ENCODE assay signal across 28 cellular contexts in genomic region chr21:41848971-41849580, GRCh38.
"Had no signal": no experiment of that assay in that cellular context is flagged by ENCODE, and none has a peak within 500 bp of the region (broad histone marks: within the 10 kb centered on the region; RNA-seq: fewer than 3 reads in every experiment).

No MANE protein-coding gene starts in this region.

- H3K4me3 Mint-ChIP-seq: activated B cell treated with CpG ODN at 0.5 μM for 24 hours; activated CD4-positive, alpha-beta T cell treated with anti-CD3 and anti-CD28 coated beads for 36 hours; activated naive CD8-positive, alpha-beta T cell treated with anti-CD3 and anti-CD28 coated beads, Interleukin-2, amount 10 ng/mL, durations not matched to agents 7 days and 5 days; activated T-cell treated with anti-CD3 and anti-CD28 coated beads, Interleukin-2, amount 50 U/mL, for 4 hours; naive B cell; stimulated activated naive B cell treated with anti-CD40 and anti-IgM and Interleukin-4, amounts not matched to agents 10 μg/mL and 1 μg/mL and 100 μg/mL, for 72 hours; T-cell; T-helper 2 cell treated with Interferon-gamma antibody and Interleukin-4, amounts not matched to agents 5 μg/mL and 100 μg/mL, for 36 hours had no signal

- H3K4me3 ChIP-seq: coronary artery, gastroesophageal sphincter, heart left ventricle, lung, sigmoid colon, smooth muscle cell, thoracic aorta, upper lobe of left lung had no signal

- H3K27ac Mint-ChIP-seq: activated B cell treated with CpG ODN at 0.5 μM for 24 hours; activated CD4-positive, alpha-beta T cell treated with anti-CD3 and anti-CD28 coated beads for 36 hours; activated naive CD8-positive, alpha-beta T cell treated with anti-CD3 and anti-CD28 coated beads, Interleukin-2, amount 10 ng/mL, durations not matched to agents 7 days and 5 days; activated T-helper 2 cell treated with anti-CD3 and anti-CD28 coated beads, Interferon-gamma antibody, Interleukin-2, Interleukin-4, amounts not matched to agents 10 μg/mL and 5 μg/mL and 100 μg/mL, durations not matched to agents 14 hours and 24 hours and 36 hours; naive B cell; stimulated activated naive B cell treated with anti-CD40 and anti-IgM and Interleukin-4, amounts not matched to agents 10 μg/mL and 1 μg/mL and 100 μg/mL, for 72 hours; T-cell; T-helper 2 cell treated with Interferon-gamma antibody and Interleukin-4, amounts not matched to agents 5 μg/mL and 100 μg/mL, for 36 hours had no signal

- H3K4me1 Mint-ChIP-seq: activated CD4-positive, alpha-beta T cell treated with anti-CD3 and anti-CD28 coated beads for 36 hours; activated naive CD8-positive, alpha-beta T cell treated with anti-CD3 and anti-CD28 coated beads, Interleukin-2, amount 10 ng/mL, durations not matched to agents 7 days and 5 days; T-cell had no signal

- ATAC-seq: activated CD4-positive, alpha-beta T cell treated with anti-CD3 and anti-CD28 coated beads for 36 hours; activated T-cell treated with anti-CD3 and anti-CD28 coated beads, Interleukin-2, amount 50 U/mL, for 4 hours; gastroesophageal sphincter; heart left ventricle; left cardiac atrium; stimulated activated naive B cell treated with anti-CD40 and anti-IgM and Interleukin-4, amounts not matched to agents 10 μg/mL and 1 μg/mL and 100 μg/mL, for 72 hours; T-cell had no signal

- H3K27me3 ChIP-seq: gastroesophageal sphincter, heart left ventricle, sigmoid colon, upper lobe of left lung had no signal

- H3K4me2 ChIP-seq: smooth muscle cell had no signal

- DNase-seq: activated B cell treated with CpG ODN at 0.5 μM for 24 hours; activated CD4-positive, alpha-beta T cell treated with anti-CD3 and anti-CD28 coated beads for 36 hours; activated CD4-positive, alpha-beta T cell treated with anti-CD3 and anti-CD28 coated beads, Interleukin-2, amount 50 U/mL, for 4 hours; activated CD8-positive, alpha-beta memory T cell treated with anti-CD3 and anti-CD28 coated beads for 24 hours; activated CD8-positive, alpha-beta memory T cell treated with anti-CD3 and anti-CD28 coated beads, Interleukin-2, amount 50 U/mL, for 48 hours; activated naive CD4-positive, alpha-beta T cell; activated naive CD8-positive, alpha-beta T cell treated with anti-CD3 and anti-CD28 coated beads, Interleukin-2, amount 10 ng/mL, durations not matched to agents 7 days and 5 days; activated T-cell treated with anti-CD3 and anti-CD28 coated beads, Interleukin-2, amount 50 U/mL, for 4 hours; amniotic stem cell; heart left ventricle; islet precursor cell; left cardiac atrium; naive B cell; occipital lobe; sigmoid colon; stimulated activated CD4-positive, alpha-beta T cell treated with anti-CD3 and anti-CD28 coated beads, Interleukin-2, amount 100 ng/mL, for 48 hours; stimulated activated CD8-positive, alpha-beta memory T cell treated with anti-CD3 and anti-CD28 coated beads, Interleukin-4, amount 100 ng/mL, for 48 hours; stimulated activated naive B cell treated with anti-CD40 and anti-IgM and Interleukin-4, amounts not matched to agents 10 μg/mL and 1 μg/mL and 100 μg/mL, for 72 hours; T-cell had no signal

- H3K9me3 Mint-ChIP-seq: activated B cell treated with CpG ODN at 0.5 μM for 24 hours; activated naive CD8-positive, alpha-beta T cell treated with anti-CD3 and anti-CD28 coated beads, Interleukin-2, amount 10 ng/mL, durations not matched to agents 7 days and 5 days; activated T-cell treated with anti-CD3 and anti-CD28 coated beads, Interleukin-2, amount 50 U/mL, for 4 hours; activated T-helper 2 cell treated with anti-CD3 and anti-CD28 coated beads, Interferon-gamma antibody, Interleukin-2, Interleukin-4, amounts not matched to agents 10 μg/mL and 5 μg/mL and 100 μg/mL, durations not matched to agents 14 hours and 24 hours and 36 hours; naive B cell; stimulated activated naive B cell treated with anti-CD40 and anti-IgM and Interleukin-4, amounts not matched to agents 10 μg/mL and 1 μg/mL and 100 μg/mL, for 72 hours; T-cell; T-helper 2 cell treated with Interferon-gamma antibody and Interleukin-4, amounts not matched to agents 5 μg/mL and 100 μg/mL, for 36 hours had no signal

- H3K27ac ChIP-seq: coronary artery, epithelial cell of prostate, gastroesophageal sphincter, heart left ventricle, sigmoid colon, thoracic aorta had no signal

- H3K27me3 Mint-ChIP-seq: activated B cell treated with CpG ODN at 0.5 μM for 24 hours; activated CD4-positive, alpha-beta T cell treated with anti-CD3 and anti-CD28 coated beads for 36 hours; activated naive CD8-positive, alpha-beta T cell treated with anti-CD3 and anti-CD28 coated beads, Interleukin-2, amount 10 ng/mL, durations not matched to agents 7 days and 5 days; naive B cell; stimulated activated naive B cell treated with anti-CD40 and anti-IgM and Interleukin-4, amounts not matched to agents 10 μg/mL and 1 μg/mL and 100 μg/mL, for 72 hours; T-cell had no signal

- H3K9me3 ChIP-seq: gastroesophageal sphincter, heart left ventricle, sigmoid colon, thoracic aorta, upper lobe of left lung had no signal

- H3K4me1 ChIP-seq: gastroesophageal sphincter, heart left ventricle, sigmoid colon, upper lobe of left lung had no signal
